27 cellular contexts compared by ENCODE assay signal in the genomic region with DNA sequence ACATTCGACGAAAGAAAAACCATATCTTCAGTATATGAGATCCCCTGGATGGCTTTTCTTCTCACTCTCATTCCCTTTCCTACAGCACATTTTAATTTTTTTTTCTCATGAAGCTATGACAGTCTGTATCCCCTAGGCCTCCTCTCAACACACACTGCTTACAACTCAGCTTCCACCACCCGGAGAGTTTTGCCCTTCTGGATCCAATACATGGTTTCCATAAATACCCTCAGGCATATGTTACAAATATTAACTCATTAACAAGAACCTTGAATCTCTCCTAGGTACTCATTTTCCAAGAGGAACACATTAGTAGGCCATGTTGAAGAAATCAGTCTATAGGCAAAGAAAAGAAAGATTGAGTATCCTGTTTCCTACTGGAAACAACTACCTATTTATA. TPM values are rescaled to one million over a fixed set of nuclear protein-coding genes. Genes with fewer than 3 reads are reported as not detected.
"Had no signal": no experiment of that assay in that cellular context is flagged by ENCODE, and none has a peak within 500 bp of the region (broad histone marks: within the 10 kb centered on the region; RNA-seq: fewer than 3 reads in every experiment).

No MANE protein-coding gene starts in this region.

- DNase-seq: activated B cell treated with CpG ODN at 0.5 μM for 24 hours; activated CD4-positive, alpha-beta memory T cell treated with anti-CD3 and anti-CD28 coated beads for 36 hours; activated CD4-positive, alpha-beta T cell treated with anti-CD3 and anti-CD28 coated beads for 4 hours; activated CD4-positive, alpha-beta T cell treated with anti-CD3 and anti-CD28 coated beads, Interleukin-2, amount 10 ng/mL, durations not matched to agents 24 days and 14 days; activated CD4-positive, alpha-beta T cell treated with anti-CD3 and anti-CD28 coated beads, Interleukin-2, amount 50 U/mL, for 1 hour; activated CD4-positive, alpha-beta T cell treated with anti-CD3 and anti-CD28 coated beads, Interleukin-2, amount 50 U/mL, for 4 hours; activated CD4-positive, CD25-positive, alpha-beta regulatory T cell treated with anti-CD3 and anti-CD28 coated beads, Interleukin-2, amount 50 U/mL, for 72 hours; activated CD8-positive, alpha-beta memory T cell treated with anti-CD3 and anti-CD28 coated beads, Interleukin-2, amount 50 U/mL, for 4 hours; activated CD8-positive, alpha-beta T cell treated with anti-CD3 and anti-CD28 coated beads for 36 hours; activated effector memory CD4-positive, alpha-beta T cell treated with Interleukin-2 at 50 U/mL for 16 hours; activated gamma-delta T cell; activated naive CD4-positive, alpha-beta T cell treated with anti-CD3 and anti-CD28 coated beads, Interleukin-2, amount 10 ng/mL, durations not matched to agents 7 days and 5 days; activated naive CD4-positive, alpha-beta T cell treated with Interleukin-2 at 50 U/mL for 16 hours; activated naive CD8-positive, alpha-beta T cell treated with anti-CD3 and anti-CD28 coated beads, Interleukin-2, amount 10 ng/mL, durations not matched to agents 7 days and 5 days; activated naive CD8-positive, alpha-beta T cell treated with anti-CD3 and anti-CD28 coated beads, Interleukin-2, amount 50 U/mL, for 24 hours; activated T-cell treated with anti-CD3 and anti-CD28 coated beads for 4 hours; activated T-cell treated with anti-CD3 and anti-CD28 coated beads, Interleukin-2, amount 50 U/mL, for 1 hour; activated T-cell treated with anti-CD3 and anti-CD28 coated beads, Interleukin-2, amount 50 U/mL, for 4 hours; amygdala; anterior cingulate cortex; T-helper 1 cell; T-helper 2 cell; T-helper 9 cell had no signal

- ATAC-seq: activated CD8-positive, alpha-beta T cell treated with anti-CD3 and anti-CD28 coated beads for 36 hours; activated naive CD8-positive, alpha-beta T cell treated with anti-CD3 and anti-CD28 coated beads, Interleukin-2, amount 50 U/mL, for 24 hours; activated T-cell treated with anti-CD3 and anti-CD28 coated beads, Interleukin-2, amount 50 U/mL, for 4 hours had no signal

RNA-seq across cellular contexts. Expression of a gene that starts 44.0 kb away (rescaled TPM):
- total RNA-seq: activated B cell treated with CpG ODN at 0.5 μM for 24 hours; activated CD4-positive, alpha-beta memory T cell treated with anti-CD3 and anti-CD28 coated beads for 36 hours; activated CD4-positive, alpha-beta T cell treated with anti-CD3 and anti-CD28 coated beads, Interleukin-2, amount 10 ng/mL, durations not matched to agents 24 days and 14 days; activated CD8-positive, alpha-beta memory T cell treated with anti-CD3 and anti-CD28 coated beads for 36 hours; activated CD8-positive, alpha-beta T cell treated with anti-CD3 and anti-CD28 coated beads for 36 hours; activated naive CD8-positive, alpha-beta T cell treated with anti-CD3 and anti-CD28 coated beads, Interleukin-2, amount 10 ng/mL, durations not matched to agents 7 days and 5 days; activated T-cell treated with anti-CD3 and anti-CD28 coated beads, Interleukin-2, amount 50 U/mL, for 4 hours; activated T-helper 2 cell treated with anti-CD3 and anti-CD28 coated beads, Interferon-gamma antibody, Interleukin-2, Interleukin-4, amounts not matched to agents 10 μg/mL and 5 μg/mL and 100 μg/mL, durations not matched to agents 14 hours and 24 hours and 36 hours; ascending aorta; bronchial epithelial cell had no signal
